Comparison of ENCODE assay signal across 8 cellular contexts in genomic region chr11:9573054-9573774, GRCh38. TPM values are rescaled to one million over a fixed set of nuclear protein-coding genes. Genes with fewer than 3 reads are reported as not detected.
A peak's percentile ranks its signal among the peaks of the same experiment; 100 is the strongest.
DNase-seq lines count a peak whose midpoint lies in the region; ATAC-seq, FAIRE-seq and TF ChIP-seq lines count a peak whose summit lies in the region.

Gene WEE1, plus strand, starts transcription at chr11:9573670. Its CDS starts 264 bp downstream, at chr11:9573934.

- H3K9me3 Mint-ChIP-seq in activated T-helper 17 cell treated with anti-CD3 and anti-CD28 coated beads, Interleukin-2, amount 50 U/mL, for 72 hours = no peaks in the 10 kb centered on the region
- peaks cover 0 to 2% (median 0%) of the 10 kb centered on the region in 9 donors for H3K9me3 Mint-ChIP-seq in naive thymus-derived CD8-positive, alpha-beta T cell
- H3K9me3 Mint-ChIP-seq in stimulated activated naive B cell treated with anti-CD40 and anti-IgM and Interleukin-4, amounts not matched to agents 10 μg/mL and 1 μg/mL and 100 μg/mL, for 72 hours = no peaks in the 10 kb centered on the region

- DNase-seq in ELF-1 (ENCODE audit: low read depth, low spot score) (peak; percentile 100), H54 (ENCODE audit: insufficient read length, low spot score) (peak; percentile 92), LoVo (ENCODE audit: low spot score) (peak; percentile 97), RWPE1 (ENCODE audit: low spot score) (peak; percentile 97), fibroblast of mammary gland (ENCODE audit: low read depth) (peak; percentile 97)
- peak; percentile 81 to 95 (median 88) for DNase-seq in naive thymus-derived CD8-positive, alpha-beta T cell
- DNase-seq in stimulated activated naive B cell treated with anti-CD40 and anti-IgM and Interleukin-4, amounts not matched to agents 10 μg/mL and 1 μg/mL and 100 μg/mL, for 72 hours = peak; percentile 99

- H3K27me3 Mint-ChIP-seq in activated T-helper 17 cell treated with anti-CD3 and anti-CD28 coated beads, Interleukin-2, amount 50 U/mL, for 72 hours = no peaks in the 10 kb centered on the region
- H3K27me3 Mint-ChIP-seq in naive thymus-derived CD8-positive, alpha-beta T cell = peaks cover 0 to 22% (median 14%) of the 10 kb centered on the region in 5 donors
- no peaks in the 10 kb centered on the region for H3K27me3 Mint-ChIP-seq in stimulated activated naive B cell treated with anti-CD40 and anti-IgM and Interleukin-4, amounts not matched to agents 10 μg/mL and 1 μg/mL and 100 μg/mL, for 72 hours

- H3K4me3 ChIP-seq in fibroblast of mammary gland (ENCODE audit: control insufficient read depth, low read depth, low read length) = peak within 1 kb of the TSS; percentile 73

- peak within 1 kb of the TSS; percentile 87 for H3K4me3 Mint-ChIP-seq in activated T-helper 17 cell treated with anti-CD3 and anti-CD28 coated beads, Interleukin-2, amount 50 U/mL, for 72 hours
- peak within 1 kb of the TSS; percentile 74 to 90 (median 84) for H3K4me3 Mint-ChIP-seq in naive thymus-derived CD8-positive, alpha-beta T cell
- peak within 1 kb of the TSS; percentile 98 to 99 for H3K4me3 Mint-ChIP-seq in stimulated activated naive B cell treated with anti-CD40 and anti-IgM and Interleukin-4, amounts not matched to agents 10 μg/mL and 1 μg/mL and 100 μg/mL, for 72 hours

- POLR2A ChIA-PET in RWPE1 (lab: Yijun Ruan, JAX; ENCODE audit: low non-redundant PET) = interaction anchor here (0.6 to 1.3 kb wide), 5 partner anchors 44 to 732 kb away, joined by 3 to 5 read pairs (median 4); partner anchors contain the start of genes ADM and ZNF143
- POLR2A ChIA-PET in naive thymus-derived CD8-positive, alpha-beta T cell (lab: Charles Lee) = interaction anchor here (0.7 to 1.8 kb wide), 5 partner anchors 28 to 1235 kb away, joined by 4 to 14 read pairs (median 9); partner anchors contain the start of genes EIF4G2 and ZNF143

- peak; percentile 89 for FAIRE-seq in H54 (lab: Jason Lieb, UNC)

- H3K36me3 Mint-ChIP-seq in activated T-helper 17 cell treated with anti-CD3 and anti-CD28 coated beads, Interleukin-2, amount 50 U/mL, for 72 hours (ENCODE audit: low read depth) = peaks cover 39% of the 10 kb centered on the region
- H3K36me3 Mint-ChIP-seq in naive thymus-derived CD8-positive, alpha-beta T cell = peaks cover 0 to 2% (median 0%) of the 10 kb centered on the region in 3 donors
- H3K36me3 Mint-ChIP-seq in stimulated activated naive B cell treated with anti-CD40 and anti-IgM and Interleukin-4, amounts not matched to agents 10 μg/mL and 1 μg/mL and 100 μg/mL, for 72 hours = peaks cover 17 to 26% of the 10 kb centered on the region in 2 donors

- TF ChIP-seq POLR2A in H54 (IDR thresholded peaks at IDR 0.05; ENCODE audit: low read depth, low read length) = peak; percentile 85

- H3K4me1 Mint-ChIP-seq in activated T-helper 17 cell treated with anti-CD3 and anti-CD28 coated beads, Interleukin-2, amount 50 U/mL, for 72 hours = peaks cover 28% of the 10 kb centered on the region
- peaks cover 6 to 36% (median 9%) of the 10 kb centered on the region in 4 donors for H3K4me1 Mint-ChIP-seq in naive thymus-derived CD8-positive, alpha-beta T cell
- H3K4me1 Mint-ChIP-seq in stimulated activated naive B cell treated with anti-CD40 and anti-IgM and Interleukin-4, amounts not matched to agents 10 μg/mL and 1 μg/mL and 100 μg/mL, for 72 hours = peaks cover 25 to 46% of the 10 kb centered on the region in 2 donors

- CTCF ChIA-PET in RWPE1 (lab: Yijun Ruan, JAX) = interaction anchor here (1.3 to 1.6 kb wide), 2 partner anchors 38 to 40 kb away, joined by 3 to 5 read pairs; no protein-coding TSS in a partner anchor

- H3K27ac ChIP-seq in RWPE1 = peak within 1 kb of the TSS; percentile 97

- H3K27ac Mint-ChIP-seq in activated T-helper 17 cell treated with anti-CD3 and anti-CD28 coated beads, Interleukin-2, amount 50 U/mL, for 72 hours = peak within 1 kb of the TSS; percentile 79
- H3K27ac Mint-ChIP-seq in naive thymus-derived CD8-positive, alpha-beta T cell = peak within 1 kb of the TSS in 9 of 10 donors; percentile 37 to 85 (median 62)
- peak within 1 kb of the TSS; percentile 95 for H3K27ac Mint-ChIP-seq in stimulated activated naive B cell treated with anti-CD40 and anti-IgM and Interleukin-4, amounts not matched to agents 10 μg/mL and 1 μg/mL and 100 μg/mL, for 72 hours

- TF ChIP-seq CTCF in RWPE1 (conservative IDR thresholded peaks at IDR 0.05; ENCODE audit: low read depth) = no peak
- no peak for TF ChIP-seq CTCF in fibroblast of mammary gland (conservative IDR thresholded peaks at IDR 0.05; ENCODE audit: control insufficient read depth, insufficient read depth, low read depth, low read length)

- ATAC-seq in activated T-helper 17 cell treated with anti-CD3 and anti-CD28 coated beads, Interleukin-2, amount 50 U/mL, for 72 hours (replicated peaks) = peak; percentile 93
- peak; percentile 93 to 94 for ATAC-seq in naive thymus-derived CD8-positive, alpha-beta T cell
- peak; percentile 93 to 94 for ATAC-seq in stimulated activated naive B cell treated with anti-CD40 and anti-IgM and Interleukin-4, amounts not matched to agents 10 μg/mL and 1 μg/mL and 100 μg/mL, for 72 hours (replicated peaks)

RNA-seq across cellular contexts. Expression of gene WEE1, which starts in this region (rescaled TPM):
- 10 to 100 TPM; 46.9 to 51.2 TPM for total RNA-seq in activated T-helper 17 cell treated with anti-CD3 and anti-CD28 coated beads, Interleukin-2, amount 50 U/mL, for 72 hours
- total RNA-seq in naive thymus-derived CD8-positive, alpha-beta T cell = under 1 TPM; 0.55 to 0.99 TPM
- polyA plus RNA-seq in naive thymus-derived CD8-positive, alpha-beta T cell = 1 to 10 TPM in 1 of 3 donors, under 1 TPM in 1, not detected in 1; 0.33 to 5.1 TPM

Comparison
In these comparisons a context has a peak if more than half of its experiments do, and no peak if none do; other contexts are left out.
1. Peak in every context shown above with its lines: DNase-seq, ATAC-seq, H3K4me3 ChIP-seq and H3K27ac ChIP-seq.
2. RNA of gene WEE1 (total RNA-seq): 46.9 to 51.2 TPM in activated T-helper 17 cell treated with anti-CD3 and anti-CD28 coated beads, Interleukin-2, amount 50 U/mL, for 72 hours; 0.55 to 0.99 TPM in naive thymus-derived CD8-positive, alpha-beta T cell; every median in the first group is over 10 times any median in the second.